In genomic region chr12:96502477-96502876, GRCh38 we compare ENCODE assay signal across 8 cellular contexts. TPM values are rescaled to one million over a fixed set of nuclear protein-coding genes. Genes with fewer than 3 reads are reported as not detected.
DNase-seq lines count a peak whose midpoint lies in the region; ATAC-seq and TF ChIP-seq lines count a peak whose summit lies in the region.

No MANE protein-coding gene starts in this region.

- H3K36me3 ChIP-seq in lung (ENCODE audit: control insufficient read depth in 2 of 2, insufficient read depth in 2 of 2, low read length in 2 of 2), result no peaks in the 10 kb centered on the region

- H3K4me1 ChIP-seq in lung (ENCODE audit: control insufficient read depth in 2 of 2, insufficient read depth in 2 of 2, low read length in 2 of 2), result peaks cover 0 to 2% of the 10 kb centered on the region in 2 donors

- no peak for TF ChIP-seq CTCF in lung (IDR thresholded peaks at IDR 0.05; ENCODE audit: control extremely low read depth, extremely low read depth)

- H3K4me3 ChIP-seq in lung, result no peak overlapping the region

- H3K9me3 ChIP-seq in lung (ENCODE audit: control insufficient read depth in 2 of 2, insufficient read depth in 1 of 2, low read length in 1 of 2), result no peaks in the 10 kb centered on the region

- H3K27ac ChIP-seq in lung (ENCODE audit: low read depth in 1 of 2, low read length in 1 of 2), result peak overlapping the region; percentile 21 to 54

- ATAC-seq in GM18870 (IDR thresholded peaks at IDR 0.05; ENCODE audit: unreplicated experiment) (peak; percentile 40), HG02610 (IDR thresholded peaks at IDR 0.05; ENCODE audit: unreplicated experiment) (peak; percentile 65), lung (ENCODE audit: insufficient read depth, low FRiP score) (no peak)

- DNase-seq in RPMI7951 (ENCODE audit: low read depth) (peak; percentile 11), lung (ENCODE audit: low spot score) (no peak), HT-29 (ENCODE audit: low spot score) (no peak), NCI-H1417 treated with DMSO at 0.1 percent for 48 hours (lab: John Stamatoyannopoulos, UW) (no peak), LoVo (ENCODE audit: low spot score) (no peak)
- no peak for DNase-seq in central memory CD4-positive, alpha-beta T cell

- no peaks in the 10 kb centered on the region for H3K27me3 ChIP-seq in lung (ENCODE audit: control insufficient read depth, insufficient read depth)

RNA-seq across cellular contexts. Expression of gene CFAP54, which starts 13.1 kb away (rescaled TPM):
- total RNA-seq in RPMI7951 (2014; rRNA removed; shearing (Covaris generic)), result 0.48 and 0.68 TPM in 2 replicates
- total RNA-seq in lung, result 10 to 100 TPM; 15.5 to 35.4 TPM
- polyA plus RNA-seq in lung, result under 1 TPM; 0.80 to 0.83 TPM
- total RNA-seq in HT-29 (2014; rRNA removed; shearing (Covaris generic)), result not detected in 2 replicates
